In the genomic region with DNA sequence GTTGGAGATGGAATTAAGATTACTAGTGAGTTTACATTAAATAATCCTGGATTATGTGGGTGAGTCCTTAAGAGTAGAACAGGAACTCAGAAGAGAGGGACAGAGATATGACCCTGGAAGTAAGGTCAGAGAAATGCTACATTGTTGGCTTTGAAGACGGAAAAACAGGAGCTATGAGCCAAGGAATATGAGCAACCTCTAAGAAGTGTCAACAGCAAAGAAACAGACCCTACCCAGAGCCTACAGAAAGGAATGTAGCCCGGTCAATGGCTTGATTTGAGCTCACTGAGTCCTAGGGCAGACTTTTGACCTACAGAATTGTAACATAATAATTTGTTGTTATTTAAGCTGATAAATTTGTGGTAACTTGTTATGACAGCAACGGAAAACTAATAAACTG, we compare ENCODE assay signal across 16 cellular contexts.
DNase-seq lines count a peak whose midpoint lies in the region; ATAC-seq and TF ChIP-seq lines count a peak whose summit lies in the region.
"Had no signal": no experiment of that assay in that cellular context is flagged by ENCODE, and none has a peak within 500 bp of the region (broad histone marks: within the 10 kb centered on the region; RNA-seq: fewer than 3 reads in every experiment).

No MANE protein-coding gene starts in this region.

- no peak overlapping the region for H3K4me3 ChIP-seq in heart left ventricle
- no peak overlapping the region for H3K4me3 ChIP-seq in right atrium auricular region
- H3K4me3 ChIP-seq in LNCaP clone FGC (ENCODE audit: low read depth, low read length), result no peak overlapping the region
- no peak overlapping the region for H3K4me3 ChIP-seq in choroid plexus epithelial cell (ENCODE audit: low read depth, low read length)
- H3K4me3 ChIP-seq: BLaER1 treated with 17β-estradiol and CSF1 and Interleukin-3, amounts not matched to agents 10 nM and 100 nM; GM23248; HAP-1 had no signal

- H3K27ac ChIP-seq in heart left ventricle, result peak overlapping the region in 9 of 12 donors; percentile 6 to 73 (median 42)
- no peak overlapping the region for H3K27ac ChIP-seq in right atrium auricular region
- H3K27ac ChIP-seq: BLaER1 treated with 17β-estradiol and CSF1 and Interleukin-3, amounts not matched to agents 10 nM and 100 nM; GM23248 had no signal

- H3K27me3 ChIP-seq in heart left ventricle, result no peaks in the 10 kb centered on the region
- no peaks in the 10 kb centered on the region for H3K27me3 ChIP-seq in right atrium auricular region
- H3K27me3 ChIP-seq: BLaER1 treated with 17β-estradiol and CSF1 and Interleukin-3, amounts not matched to agents 10 nM and 100 nM had no signal

- no peak overlapping the region for H3K4me3 Mint-ChIP-seq in activated T-cell treated with anti-CD3 and anti-CD28 coated beads, Interleukin-2, amount 50 U/mL, for 24 hours
- H3K4me3 Mint-ChIP-seq: B cell; CD8-positive, alpha-beta T cell had no signal

- DNase-seq in heart left ventricle (peak in 1 of 5 donors; percentile 23), right atrium auricular region (ENCODE audit: low spot score) (no peak), LNCaP clone FGC (ENCODE audit: low read depth) (peak; percentile 77), choroid plexus epithelial cell (ENCODE audit: low read depth) (peak; percentile 13), DMS 273 treated with DMSO at 0.1 percent for 48 hours (lab: John Stamatoyannopoulos, UW) (no peak)
- DNase-seq in activated T-cell treated with anti-CD3 and anti-CD28 coated beads, Interleukin-2, amount 50 U/mL, for 24 hours, result no peak
- DNase-seq: Calu3; CD8-positive, alpha-beta T cell; DMS53; DND-41; EL; GM23248 had no signal

- H3K9me3 ChIP-seq in heart left ventricle (peaks cover 0 to 5% (median 0%) of the 10 kb centered on the region in 12 donors), right atrium auricular region (no peaks in the 10 kb centered on the region)
- H3K9me3 ChIP-seq: BLaER1 treated with 17β-estradiol and CSF1 and Interleukin-3, amounts not matched to agents 10 nM and 100 nM; HAP-1 had no signal

- H3K9me3 Mint-ChIP-seq in activated T-cell treated with anti-CD3 and anti-CD28 coated beads, Interleukin-2, amount 50 U/mL, for 24 hours, result no peaks in the 10 kb centered on the region
- H3K9me3 Mint-ChIP-seq: CD8-positive, alpha-beta T cell had no signal

- H3K36me3 ChIP-seq in heart left ventricle (no peaks in the 10 kb centered on the region), right atrium auricular region (no peaks in the 10 kb centered on the region)
- H3K36me3 ChIP-seq: BLaER1 treated with 17β-estradiol and CSF1 and Interleukin-3, amounts not matched to agents 10 nM and 100 nM; HAP-1 had no signal

- ATAC-seq in heart left ventricle (peak; percentile 71 to 93 (median 88)), esophagus mucosa (no peak)
- ATAC-seq: CD8-positive, alpha-beta T cell had no signal

- H3K4me1 ChIP-seq in heart left ventricle (peaks cover 0 to 21% (median 0%) of the 10 kb centered on the region in 12 donors), right atrium auricular region (no peaks in the 10 kb centered on the region)
- H3K4me1 ChIP-seq: BLaER1 treated with 17β-estradiol and CSF1 and Interleukin-3, amounts not matched to agents 10 nM and 100 nM; HAP-1 had no signal

- H3K36me3 Mint-ChIP-seq in activated T-cell treated with anti-CD3 and anti-CD28 coated beads, Interleukin-2, amount 50 U/mL, for 24 hours (ENCODE audit: low read depth), result no peaks in the 10 kb centered on the region
- H3K36me3 Mint-ChIP-seq: CD8-positive, alpha-beta T cell had no signal

- WGBS in heart left ventricle, 4 donors, result 33 to 41% (median 35%) methylated on average over 3 of the region's 3 CpGs

- no peak for TF ChIP-seq POLR2A in heart left ventricle (IDR thresholded peaks at IDR 0.05)

- intact Hi-C loops in heart left ventricle (cut with DNase I), result loop anchor here in 3 of 10 donors (2.0 to 10.0 kb wide), 4 partner anchors 52 to 118 kb away; no protein-coding TSS in a partner anchor

- no peak overlapping the region for H3K27ac Mint-ChIP-seq in activated T-cell treated with anti-CD3 and anti-CD28 coated beads, Interleukin-2, amount 50 U/mL, for 24 hours
- H3K27ac Mint-ChIP-seq: B cell; CD8-positive, alpha-beta T cell had no signal

- no peaks in the 10 kb centered on the region for H3K27me3 Mint-ChIP-seq in activated T-cell treated with anti-CD3 and anti-CD28 coated beads, Interleukin-2, amount 50 U/mL, for 24 hours
- H3K27me3 Mint-ChIP-seq: B cell had no signal

- no peaks in the 10 kb centered on the region for H3K4me1 Mint-ChIP-seq in activated T-cell treated with anti-CD3 and anti-CD28 coated beads, Interleukin-2, amount 50 U/mL, for 24 hours (ENCODE audit: low read depth)
- H3K4me1 Mint-ChIP-seq: B cell had no signal

- TF ChIP-seq CTCF in heart left ventricle (IDR thresholded peaks at IDR 0.05) (no peak), right atrium auricular region (IDR thresholded peaks at IDR 0.05) (no peak), LNCaP clone FGC (IDR thresholded peaks at IDR 0.05; ENCODE audit: control insufficient read depth, extremely low read depth, insufficient read depth) (no peak), choroid plexus epithelial cell (conservative IDR thresholded peaks at IDR 0.05; ENCODE audit: low read depth, low read length) (no peak)

Comparison
In these comparisons a context has a peak if more than half of its experiments do, and no peak if none do; other contexts are left out.
1. H3K27ac ChIP-seq: peak in heart left ventricle (9 of 12); none in right atrium auricular region (0 of 2).
2. DNase-seq: peak in LNCaP clone FGC (single experiment) and choroid plexus epithelial cell (single experiment); none in right atrium auricular region (single experiment), DMS 273 treated with DMSO at 0.1 percent for 48 hours (single experiment) and activated T-cell treated with anti-CD3 and anti-CD28 coated beads, Interleukin-2, amount 50 U/mL, for 24 hours (single experiment).